26 cellular contexts compared by ENCODE assay signal in the genomic region with DNA sequence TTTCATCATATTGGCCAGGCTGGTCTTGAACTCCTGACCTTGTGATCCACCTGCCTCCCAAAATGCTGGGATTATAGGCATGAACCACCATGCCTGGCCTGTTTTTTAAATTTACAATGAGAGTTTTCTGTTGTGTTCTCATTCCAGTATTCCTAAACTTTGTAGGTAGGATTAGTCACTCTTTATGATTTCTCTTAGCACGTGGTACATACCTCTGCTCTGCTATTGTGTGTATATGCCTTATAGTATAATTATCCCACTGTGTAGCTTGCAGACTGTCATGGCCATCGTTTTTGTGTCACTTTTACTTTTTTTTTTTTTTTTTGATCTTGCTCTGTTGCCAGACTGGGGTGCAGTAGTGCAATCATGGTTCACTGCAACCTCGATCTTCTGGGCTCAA.
"Had no signal": no experiment of that assay in that cellular context is flagged by ENCODE, and none has a peak within 500 bp of the region (broad histone marks: within the 10 kb centered on the region; RNA-seq: fewer than 3 reads in every experiment).

No MANE protein-coding gene starts in this region.

- H3K27me3 Mint-ChIP-seq: naive thymus-derived CD8-positive, alpha-beta T cell; stimulated activated naive CD8-positive, alpha-beta T cell treated with anti-CD3 and anti-CD28 coated beads, Interleukin-15, Interleukin-2, amounts not matched to agents 100 ng/mL and 50 ng/mL, for 24 hours had no signal

- H3K4me1 Mint-ChIP-seq: nephron, neural crest cell had no signal

- ATAC-seq: naive thymus-derived CD8-positive, alpha-beta T cell; pancreas; right cardiac atrium; sciatic nerve had no signal

- DNase-seq: hippocampal formation; kidney; left ventricle myocardium inferior; mesendoderm; midbrain; naive thymus-derived CD8-positive, alpha-beta T cell; nucleus accumbens; pancreas; posterior cingulate gyrus; retina; right cardiac atrium; stimulated activated CD4-positive, alpha-beta T cell treated with anti-CD3 and anti-CD28 coated beads, Interleukin-12 subunit alpha, Interleukin-12 subunit beta, amount 100 ng/mL, for 4 hours; stimulated activated CD4-positive, alpha-beta T cell treated with anti-CD3 and anti-CD28 coated beads, Interleukin-15, amount 100 ng/mL, for 24 hours; stimulated activated CD4-positive, alpha-beta T cell treated with anti-CD3 and anti-CD28 coated beads, Interleukin-2, amount 100 ng/mL, for 24 hours; stimulated activated CD4-positive, alpha-beta T cell treated with anti-CD3 and anti-CD28 coated beads, Interleukin-4, amount 100 ng/mL, for 1 hour; stimulated activated naive CD4-positive, alpha-beta T cell; upper lobe of left lung had no signal

- H3K4me3 Mint-ChIP-seq: naive thymus-derived CD8-positive, alpha-beta T cell; nephron; neural crest cell; stimulated activated naive CD8-positive, alpha-beta T cell treated with anti-CD3 and anti-CD28 coated beads, Interleukin-15, Interleukin-2, amounts not matched to agents 100 ng/mL and 50 ng/mL, for 24 hours had no signal

- H3K27me3 ChIP-seq: pancreas, tibial nerve, upper lobe of left lung, vagina had no signal

- H3K4me1 ChIP-seq: left ventricle myocardium inferior, prostate gland had no signal

- H3K27ac Mint-ChIP-seq: nephron; stimulated activated naive CD8-positive, alpha-beta T cell treated with anti-CD3 and anti-CD28 coated beads, Interleukin-15, Interleukin-2, amounts not matched to agents 100 ng/mL and 50 ng/mL, for 24 hours had no signal

- H3K9me3 ChIP-seq: left ventricle myocardium inferior, pancreas, prostate gland, tibial nerve, upper lobe of left lung, vagina had no signal

- H3K36me3 ChIP-seq: left ventricle myocardium inferior, pancreas, prostate gland, tibial nerve, vagina had no signal

- H3K4me3 ChIP-seq: left ventricle myocardium inferior, lung, pancreas, prostate gland, skin epidermis, tibial nerve, upper lobe of left lung, vagina had no signal

- H3K9me3 Mint-ChIP-seq: naive thymus-derived CD8-positive, alpha-beta T cell; nephron; neural crest cell; stimulated activated naive CD8-positive, alpha-beta T cell treated with anti-CD3 and anti-CD28 coated beads, Interleukin-15, Interleukin-2, amounts not matched to agents 100 ng/mL and 50 ng/mL, for 24 hours had no signal

- H3K27ac ChIP-seq: left ventricle myocardium inferior, pancreas, prostate gland, skin epidermis, tibial nerve, upper lobe of left lung, vagina had no signal
